ENCODE assay signal across 4 cellular contexts in the genomic region with DNA sequence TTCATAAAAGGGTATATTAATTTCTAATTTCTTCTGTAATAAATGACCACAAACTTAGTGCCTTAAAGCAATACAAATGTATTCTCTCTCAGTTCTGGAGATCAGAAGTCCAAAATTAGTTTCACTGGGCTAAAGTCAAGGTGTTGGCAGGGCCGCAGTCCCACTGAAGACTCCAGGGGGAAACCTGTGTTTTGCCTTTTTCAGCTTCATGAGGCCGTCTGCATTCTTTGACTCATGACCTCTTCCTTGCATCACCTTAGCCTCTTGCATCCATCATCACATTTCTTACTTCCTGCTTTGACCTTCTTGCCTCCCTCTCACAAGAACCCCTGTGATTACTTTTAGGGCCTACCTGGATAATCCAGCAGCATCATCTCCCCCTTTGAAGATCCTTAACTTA.
"Had no signal": no experiment of that assay in that cellular context is flagged by ENCODE, and none has a peak within 500 bp of the region (broad histone marks: within the 10 kb centered on the region; RNA-seq: fewer than 3 reads in every experiment).

No MANE protein-coding gene starts in this region.

- H2AFZ ChIP-seq: GM23338 had no signal

- H3K4me3 Mint-ChIP-seq: GM23338 had no signal

- H3K9me3 Mint-ChIP-seq: GM23338 had no signal

- ATAC-seq: GM23338, K562 had no signal

- H3K4me2 ChIP-seq: GM23338 had no signal

- H3K4me3 ChIP-seq: GM23338, K562 had no signal

- H3K27ac Mint-ChIP-seq: GM23338 had no signal

- DNase-seq: HCEC 1CT, IMR-90 had no signal
